In genomic region chr4:92952897-92953296, GRCh38 we compare ENCODE assay signal across 30 cellular contexts.
"Had no signal": no experiment of that assay in that cellular context is flagged by ENCODE, and none has a peak within 500 bp of the region (broad histone marks: within the 10 kb centered on the region; RNA-seq: fewer than 3 reads in every experiment).

No MANE protein-coding gene starts in this region.

- H3K36me3 Mint-ChIP-seq: T-cell had no signal

- ATAC-seq: Panc1, T-cell had no signal

- H3K4me1 Mint-ChIP-seq: T-cell had no signal

- H3K4me3 Mint-ChIP-seq: T-cell had no signal

- H2AFZ ChIP-seq: PC-9 had no signal

- H3K4me3 ChIP-seq: MG63, PC-9, SJSA1 had no signal

- H3K27ac ChIP-seq: KMS-11, PC-9, RWPE1, SJSA1 had no signal

- DNase-seq: Karpas-422, KBM-7, MG63, MV-4-11, NCI-H1092, NCI-H1105, NCI-H1417 treated with DMSO at 0.1 percent for 48 hours, NCI-H1436 treated with DMSO at 0.1 percent for 48 hours, NCI-H1694 treated with DMSO at 0.1 percent for 48 hours, NCI-H187 treated with DMSO at 0.1 percent for 48 hours, NCI-H2029, NCI-H2081, NCI-H2171 treated with DMSO at 0.1 percent for 48 hours, NCI-H2227 treated with DMSO at 0.1 percent for 48 hours, NCI-H345, NCI-H446, NCI-H510A treated with DMSO at 0.1 percent for 48 hours, NCI-H524 treated with DMSO at 0.1 percent for 48 hours, NCI-H526 treated with DMSO at 0.1 percent for 48 hours, NCI-H82, PC-9, Right ventricle myocardium superior, SHP77 treated with DMSO at 0.1 percent for 48 hours, SK-N-SH, SW 1271, T-cell had no signal

- H3K4me2 ChIP-seq: KMS-11, PC-9, SK-N-SH had no signal

- H3K27ac Mint-ChIP-seq: T-cell had no signal

- H3K4me1 ChIP-seq: SJSA1 had no signal

- H3K27me3 Mint-ChIP-seq: T-cell had no signal

- H3K9ac ChIP-seq: KMS-11, SK-N-SH had no signal

- H3K27me3 ChIP-seq: MG63, SJSA1 had no signal

- H3K36me3 ChIP-seq: MG63, SJSA1 had no signal

- H3K9me3 ChIP-seq: MG63, SJSA1, SK-N-SH had no signal
